In the genomic region with DNA sequence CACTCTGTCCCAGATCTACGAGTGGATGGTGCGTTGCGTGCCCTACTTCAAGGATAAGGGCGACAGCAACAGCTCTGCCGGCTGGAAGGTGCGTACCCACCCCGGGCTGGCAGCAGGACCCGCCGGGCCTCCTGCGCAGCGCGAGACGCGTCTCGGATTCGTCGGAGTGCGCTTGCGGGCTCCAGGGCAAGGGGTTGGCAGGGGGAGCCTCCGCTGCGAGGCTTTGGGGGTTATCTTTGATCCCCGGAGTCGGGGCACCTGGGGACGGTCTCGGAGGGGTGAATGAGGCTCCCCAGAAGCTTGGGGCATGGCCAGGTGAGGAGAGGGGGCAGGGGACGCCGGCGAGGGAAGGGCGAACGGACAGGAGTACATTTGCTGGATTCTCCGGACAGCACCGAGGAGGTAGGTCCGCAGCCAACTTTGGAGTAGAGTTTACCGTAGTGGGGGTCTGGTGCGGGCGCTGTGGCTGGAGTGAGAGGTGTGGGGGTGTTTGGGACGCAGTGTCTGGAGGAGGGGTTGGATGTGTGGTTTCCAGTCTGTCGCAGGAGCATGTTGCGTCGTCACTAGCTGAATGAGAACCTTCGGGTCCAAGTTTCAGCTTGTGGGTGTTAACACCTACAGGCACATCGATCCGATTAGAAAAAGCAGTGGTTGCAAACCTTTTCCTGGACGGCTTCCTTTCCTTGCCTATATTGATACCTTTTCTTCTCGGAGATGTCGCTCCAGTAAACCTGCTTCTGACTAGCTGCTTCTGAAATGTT, we compare ENCODE assay signal across 8 cellular contexts. TPM values are rescaled to one million over a fixed set of nuclear protein-coding genes. Genes with fewer than 3 reads are reported as not detected.
DNase-seq lines count a peak whose midpoint lies in the region; ATAC-seq and TF ChIP-seq lines count a peak whose summit lies in the region.

No MANE protein-coding gene starts in this region.

- WGBS in transverse colon (ENCODE audit: low coverage in 1 of 2), 2 donors = 32% methylated on average over 45 of the region's 46 CpGs; no CpG with 5 or more reads in 1 of the 2 donors

- TSS peak; percentile 95 for BruUV-seq in Calu3 (replicated peaks; lab: Mats Ljungman, UMichigan)

- no peaks in the 10 kb centered on the region for H3K9me3 Mint-ChIP-seq in Calu3 (ENCODE audit: low read depth, unreplicated experiment)

- TF ChIP-seq EP300 in transverse colon (IDR thresholded peaks at IDR 0.05; ENCODE audit: low read depth) = no peak

- H3K36me3 Mint-ChIP-seq in Calu3 (ENCODE audit: insufficient read depth, unreplicated experiment) = peaks cover 74% of the 10 kb centered on the region

- H3K27me3 ChIP-seq in lower lobe of right lung (ENCODE audit: low read depth) = no peaks in the 10 kb centered on the region
- H3K27me3 ChIP-seq in transverse colon = no peaks in the 10 kb centered on the region

- no peak for TF ChIP-seq CTCF in Calu3 (IDR thresholded peaks at IDR 0.05; ENCODE audit: unreplicated experiment)
- no peak for TF ChIP-seq CTCF in lower lobe of right lung (IDR thresholded peaks at IDR 0.05)
- TF ChIP-seq CTCF in transverse colon (IDR thresholded peaks at IDR 0.05) = no peak

- CTCF ChIA-PET in Calu3 (lab: Charles Lee) = interaction anchor here (1.0 kb wide), 1 partner anchor 30 kb away, joined by 4 read pairs; no protein-coding TSS in a partner anchor

- ATAC-seq in lower lobe of right lung (no peak), GM21786 (IDR thresholded peaks at IDR 0.05; ENCODE audit: unreplicated experiment) (no peak)

- peak overlapping the region; percentile 93 for H3K27ac Mint-ChIP-seq in Calu3 (ENCODE audit: unreplicated experiment)

- DNase-seq in Calu3 = peak; percentile 29
- DNase-seq in NCI-H2171 treated with DMSO at 0.1 percent for 48 hours (lab: John Stamatoyannopoulos, UW) = peak; percentile 39
- DNase-seq in cerebellum (ENCODE audit: low spot score) = peak; percentile 21
- peak; percentile 61 for DNase-seq in lower lobe of right lung
- DNase-seq in transverse colon = peak; percentile 27
- no peak for DNase-seq in epidermal melanocyte (ENCODE audit: insufficient read length, low spot score)
- no peak for DNase-seq in HPDE6-E6E7 (ENCODE audit: extremely low spot score)

- peaks cover 48% of the 10 kb centered on the region for H3K4me1 ChIP-seq in lower lobe of right lung
- peaks cover 20 to 54% (median 43%) of the 10 kb centered on the region in 4 donors for H3K4me1 ChIP-seq in transverse colon

- in situ Hi-C loops in transverse colon (cut with MboI; ENCODE audit: low pct_ligation_motif_present in 1 of 4, low pct_unique_long_range_greater_than_20kb in 1 of 4, low sequenced_read_pairs in 3 of 4) = loop anchor here in 1 of 4 donors (25.0 kb wide), 1 partner anchor 100 kb away; no protein-coding TSS in a partner anchor

- no peak for TF ChIP-seq POLR2A in transverse colon (IDR thresholded peaks at IDR 0.05)

- intact Hi-C loops in Calu3 (cut with micrococcal nuclease; ENCODE audit: unreplicated experiment) = loop anchor here (1.0 to 5.0 kb wide), 5 partner anchors 110 to 273 kb away; no protein-coding TSS in a partner anchor
- intact Hi-C loops in lower lobe of right lung (cut with DNase I) = no loop called here
- intact Hi-C loops in transverse colon (cut with DNase I; ENCODE audit: low total_unique reads) = loop anchor here (2.0 kb wide), 1 partner anchor 27 kb away; no protein-coding TSS in a partner anchor

- peak overlapping the region; percentile 94 for H3K4me3 Mint-ChIP-seq in Calu3 (ENCODE audit: low read depth, unreplicated experiment)

- H3K4me3 ChIP-seq in lower lobe of right lung (peak overlapping the region; percentile 79), transverse colon (peak overlapping the region; percentile 72 to 97 (median 82))

- H3K27ac ChIP-seq in lower lobe of right lung (peak overlapping the region; percentile 100), transverse colon (peak overlapping the region; percentile 98 to 100 (median 99))

- no peaks in the 10 kb centered on the region for H3K9me3 ChIP-seq in lower lobe of right lung
- no peaks in the 10 kb centered on the region for H3K9me3 ChIP-seq in transverse colon

- peaks cover 28% of the 10 kb centered on the region for H3K4me1 Mint-ChIP-seq in Calu3 (ENCODE audit: low read depth, unreplicated experiment)

- peaks cover 2% of the 10 kb centered on the region for H3K36me3 ChIP-seq in lower lobe of right lung
- H3K36me3 ChIP-seq in transverse colon = no peaks in the 10 kb centered on the region

- H3K27me3 Mint-ChIP-seq in Calu3 (ENCODE audit: unreplicated experiment) = no peaks in the 10 kb centered on the region

RNA-seq across cellular contexts. Expression of gene FOXO3, which starts 1.2 kb away (rescaled TPM):
- 44.1 and 45.5 TPM in 2 replicates for total RNA-seq in Calu3 (2022)
- total RNA-seq in cerebellum = 51.9 TPM
- 60.1 TPM for total RNA-seq in lower lobe of right lung
- 10 to 100 TPM; 29.9 to 66.1 (median 59.1) TPM for total RNA-seq in transverse colon

Comparison
In these comparisons a context has a peak if more than half of its experiments do, and no peak if none do; other contexts are left out.
1. DNase-seq: peak in Calu3 (single experiment), NCI-H2171 treated with DMSO at 0.1 percent for 48 hours (single experiment), cerebellum (single experiment), lower lobe of right lung (single experiment) and transverse colon (single experiment); none in epidermal melanocyte (single experiment) and HPDE6-E6E7 (single experiment).